ENCODE assay signal across 13 cellular contexts in the genomic region with DNA sequence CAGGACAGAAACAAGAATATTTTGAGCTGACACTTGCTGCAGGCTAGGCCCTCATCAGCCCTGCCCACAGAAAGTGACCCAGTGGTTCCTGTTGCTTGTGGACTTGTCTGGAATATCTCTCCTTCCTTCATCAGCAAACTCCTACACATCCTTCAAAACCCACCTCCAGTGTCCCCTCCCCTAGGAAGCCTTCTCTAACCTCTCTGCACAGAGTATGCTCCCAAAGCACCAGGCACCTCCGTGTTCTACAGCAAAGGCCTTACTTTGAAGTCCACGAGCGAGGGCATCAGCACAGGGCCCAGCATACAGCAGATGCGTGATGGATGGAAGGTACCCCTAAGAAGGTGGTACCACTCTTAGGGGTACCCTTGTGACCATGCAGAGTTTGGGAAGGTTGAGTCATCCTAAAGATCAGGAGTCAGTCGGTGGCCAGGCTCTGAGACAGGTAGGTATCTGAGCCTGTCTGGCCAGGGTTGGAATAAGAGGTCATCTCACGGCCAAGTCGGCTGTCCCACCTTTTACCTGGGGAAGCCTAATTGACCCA. TPM values are rescaled to one million over a fixed set of nuclear protein-coding genes. Genes with fewer than 3 reads are reported as not detected.
DNase-seq lines count a peak whose midpoint lies in the region; ATAC-seq and TF ChIP-seq lines count a peak whose summit lies in the region.
"Had no signal": no experiment of that assay in that cellular context is flagged by ENCODE, and none has a peak within 500 bp of the region (broad histone marks: within the 10 kb centered on the region; RNA-seq: fewer than 3 reads in every experiment).

No MANE protein-coding gene starts in this region.

- H3K27ac ChIP-seq in gastroesophageal sphincter = peak overlapping the region in 3 of 4 donors; percentile 59 to 95 (median 91)
- H3K27ac ChIP-seq: 22Rv1 had no signal

- no peaks in the 10 kb centered on the region for H3K9me3 ChIP-seq in gastroesophageal sphincter

- H3K27me3 ChIP-seq in gastroesophageal sphincter = no peaks in the 10 kb centered on the region

- TF ChIP-seq POLR2A in gastroesophageal sphincter (IDR thresholded peaks at IDR 0.05) = no peak

- peak overlapping the region in 1 of 2 donors; percentile 3 for H3K4me3 ChIP-seq in gastroesophageal sphincter

- no peak for DNase-seq in T-helper 1 cell
- peak; percentile 6 for DNase-seq in WTC11 (ENCODE audit: low spot score)
- DNase-seq in stimulated activated naive B cell treated with anti-CD40 and anti-IgM and Interleukin-4, amounts not matched to agents 10 μg/mL and 1 μg/mL and 100 μg/mL, for 72 hours = no peak
- DNase-seq in amygdala (lab: John Stamatoyannopoulos, UW) = no peak
- no peak for DNase-seq in SW 1271 (lab: John Stamatoyannopoulos, UW)
- no peak for DNase-seq in NCI-H82 (lab: John Stamatoyannopoulos, UW)
- DNase-seq: foreskin fibroblast, GDM1, NCI-H2081 treated with DMSO at 0.1 percent for 48 hours had no signal

- H3K36me3 Mint-ChIP-seq in T-helper 1 cell treated with Interleukin-12 subunit alpha and Interleukin-12 subunit beta and Interleukin-4 antibody, amounts not matched to agents 30 μg/mL and 1 μg/mL, for 36 hours (ENCODE audit: low read depth) = peaks cover 4% of the 10 kb centered on the region
- H3K36me3 Mint-ChIP-seq in WTC11 = no peaks in the 10 kb centered on the region
- peaks cover 0 to 10% of the 10 kb centered on the region in 2 donors for H3K36me3 Mint-ChIP-seq in stimulated activated naive B cell treated with anti-CD40 and anti-IgM and Interleukin-4, amounts not matched to agents 10 μg/mL and 1 μg/mL and 100 μg/mL, for 72 hours

- peaks cover 78% of the 10 kb centered on the region for H3K4me1 Mint-ChIP-seq in T-helper 1 cell treated with Interleukin-12 subunit alpha and Interleukin-12 subunit beta and Interleukin-4 antibody, amounts not matched to agents 30 μg/mL and 1 μg/mL, for 36 hours (ENCODE audit: low read depth)
- H3K4me1 Mint-ChIP-seq in WTC11 = peaks cover 68% of the 10 kb centered on the region
- H3K4me1 Mint-ChIP-seq in stimulated activated naive B cell treated with anti-CD40 and anti-IgM and Interleukin-4, amounts not matched to agents 10 μg/mL and 1 μg/mL and 100 μg/mL, for 72 hours = peaks cover 77 to 85% of the 10 kb centered on the region in 2 donors

- H3K9me3 Mint-ChIP-seq in T-helper 1 cell treated with Interleukin-12 subunit alpha and Interleukin-12 subunit beta and Interleukin-4 antibody, amounts not matched to agents 30 μg/mL and 1 μg/mL, for 36 hours = no peaks in the 10 kb centered on the region
- no peaks in the 10 kb centered on the region for H3K9me3 Mint-ChIP-seq in WTC11
- H3K9me3 Mint-ChIP-seq in stimulated activated naive B cell treated with anti-CD40 and anti-IgM and Interleukin-4, amounts not matched to agents 10 μg/mL and 1 μg/mL and 100 μg/mL, for 72 hours = no peaks in the 10 kb centered on the region

- H3K4me1 ChIP-seq in gastroesophageal sphincter = peaks cover 0 to 78% (median 51%) of the 10 kb centered on the region in 3 donors

- H3K27ac Mint-ChIP-seq in T-helper 1 cell treated with Interleukin-12 subunit alpha and Interleukin-12 subunit beta and Interleukin-4 antibody, amounts not matched to agents 30 μg/mL and 1 μg/mL, for 36 hours = peak overlapping the region; percentile 81
- peak overlapping the region; percentile 20; the same call in 1 of the 2 replicates for H3K27ac Mint-ChIP-seq in WTC11
- peak overlapping the region; percentile 77 for H3K27ac Mint-ChIP-seq in stimulated activated naive B cell treated with anti-CD40 and anti-IgM and Interleukin-4, amounts not matched to agents 10 μg/mL and 1 μg/mL and 100 μg/mL, for 72 hours

- H3K27me3 Mint-ChIP-seq in T-helper 1 cell treated with Interleukin-12 subunit alpha and Interleukin-12 subunit beta and Interleukin-4 antibody, amounts not matched to agents 30 μg/mL and 1 μg/mL, for 36 hours (ENCODE audit: low read depth) = no peaks in the 10 kb centered on the region
- peaks cover 33% of the 10 kb centered on the region for H3K27me3 Mint-ChIP-seq in WTC11 (ENCODE audit: low read depth)
- H3K27me3 Mint-ChIP-seq in stimulated activated naive B cell treated with anti-CD40 and anti-IgM and Interleukin-4, amounts not matched to agents 10 μg/mL and 1 μg/mL and 100 μg/mL, for 72 hours = no peaks in the 10 kb centered on the region

- peak overlapping the region; percentile 55 for H3K4me3 Mint-ChIP-seq in T-helper 1 cell treated with Interleukin-12 subunit alpha and Interleukin-12 subunit beta and Interleukin-4 antibody, amounts not matched to agents 30 μg/mL and 1 μg/mL, for 36 hours
- peak overlapping the region; percentile 70 for H3K4me3 Mint-ChIP-seq in WTC11
- H3K4me3 Mint-ChIP-seq in stimulated activated naive B cell treated with anti-CD40 and anti-IgM and Interleukin-4, amounts not matched to agents 10 μg/mL and 1 μg/mL and 100 μg/mL, for 72 hours = peak overlapping the region; percentile 40 to 42

- ATAC-seq in WTC11 (no peak), gastroesophageal sphincter (no peak)
- ATAC-seq in stimulated activated naive B cell treated with anti-CD40 and anti-IgM and Interleukin-4, amounts not matched to agents 10 μg/mL and 1 μg/mL and 100 μg/mL, for 72 hours (replicated peaks) = no peak

- no peak for TF ChIP-seq EP300 in gastroesophageal sphincter (IDR thresholded peaks at IDR 0.05)

- 88 to 96% methylated on average over 3 to 4 of the region's 7 CpGs for WGBS in gastroesophageal sphincter (ENCODE audit: low coverage in 1 of 2), 2 donors

- POLR2A ChIA-PET in WTC11 (lab: Charles Lee) = interaction anchor here (0.6 kb wide), 1 partner anchor 18 kb away, joined by 6 read pairs; no protein-coding TSS in a partner anchor

- CTCF ChIA-PET in WTC11 (lab: Charles Lee) = no interaction called here

- TF ChIP-seq CTCF in WTC11 (IDR thresholded peaks at IDR 0.05) = no peak
- no peak for TF ChIP-seq CTCF in gastroesophageal sphincter (IDR thresholded peaks at IDR 0.05)

- H3K36me3 ChIP-seq in gastroesophageal sphincter = no peaks in the 10 kb centered on the region

TF ChIP-seq in WTC11, 78 proteins besides CTCF, POLR2A, EP300 and RAD21 (continues in another document):
- TF ChIP-seq, protein P1, sequence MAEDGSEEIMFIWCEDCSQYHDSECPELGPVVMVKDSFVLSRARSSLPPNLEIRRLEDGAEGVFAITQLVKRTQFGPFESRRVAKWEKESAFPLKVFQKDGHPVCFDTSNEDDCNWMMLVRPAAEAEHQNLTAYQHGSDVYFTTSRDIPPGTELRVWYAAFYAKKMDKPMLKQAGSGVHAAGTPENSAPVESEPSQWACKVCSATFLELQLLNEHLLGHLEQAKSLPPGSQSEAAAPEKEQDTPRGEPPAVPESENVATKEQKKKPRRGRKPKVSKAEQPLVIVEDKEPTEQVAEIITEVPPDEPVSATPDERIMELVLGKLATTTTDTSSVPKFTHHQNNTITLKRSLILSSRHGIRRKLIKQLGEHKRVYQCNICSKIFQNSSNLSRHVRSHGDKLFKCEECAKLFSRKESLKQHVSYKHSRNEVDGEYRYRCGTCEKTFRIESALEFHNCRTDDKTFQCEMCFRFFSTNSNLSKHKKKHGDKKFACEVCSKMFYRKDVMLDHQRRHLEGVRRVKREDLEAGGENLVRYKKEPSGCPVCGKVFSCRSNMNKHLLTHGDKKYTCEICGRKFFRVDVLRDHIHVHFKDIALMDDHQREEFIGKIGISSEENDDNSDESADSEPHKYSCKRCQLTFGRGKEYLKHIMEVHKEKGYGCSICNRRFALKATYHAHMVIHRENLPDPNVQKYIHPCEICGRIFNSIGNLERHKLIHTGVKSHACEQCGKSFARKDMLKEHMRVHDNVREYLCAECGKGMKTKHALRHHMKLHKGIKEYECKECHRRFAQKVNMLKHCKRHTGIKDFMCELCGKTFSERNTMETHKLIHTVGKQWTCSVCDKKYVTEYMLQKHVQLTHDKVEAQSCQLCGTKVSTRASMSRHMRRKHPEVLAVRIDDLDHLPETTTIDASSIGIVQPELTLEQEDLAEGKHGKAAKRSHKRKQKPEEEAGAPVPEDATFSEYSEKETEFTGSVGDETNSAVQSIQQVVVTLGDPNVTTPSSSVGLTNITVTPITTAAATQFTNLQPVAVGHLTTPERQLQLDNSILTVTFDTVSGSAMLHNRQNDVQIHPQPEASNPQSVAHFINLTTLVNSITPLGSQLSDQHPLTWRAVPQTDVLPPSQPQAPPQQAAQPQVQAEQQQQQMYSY (CRISPR knock-in tag; IDR thresholded peaks at IDR 0.05) = no peak
- TF ChIP-seq SMAD3 (CRISPR knock-in tag; IDR thresholded peaks at IDR 0.05; ENCODE audit: borderline replicate concordance) (no peak), MYBL2 (CRISPR knock-in tag; IDR thresholded peaks at IDR 0.05) (no peak), CREB1 (CRISPR knock-in tag; IDR thresholded peaks at IDR 0.05) (no peak), FOXJ3 (CRISPR knock-in tag; IDR thresholded peaks at IDR 0.05; ENCODE audit: borderline replicate concordance) (no peak), ZNF232 (CRISPR knock-in tag; IDR thresholded peaks at IDR 0.05) (no peak), TCF7 (CRISPR knock-in tag; IDR thresholded peaks at IDR 0.05; ENCODE audit: low read depth) (no peak), NR3C1 (CRISPR knock-in tag; conservative IDR thresholded peaks at IDR 0.05; ENCODE audit: low read depth) (no peak), NR1H2 (CRISPR knock-in tag; IDR thresholded peaks at IDR 0.05) (no peak), CREM (CRISPR knock-in tag; IDR thresholded peaks at IDR 0.05) (no peak), USF2 (CRISPR knock-in tag; IDR thresholded peaks at IDR 0.05) (no peak), NFE2L1 (CRISPR knock-in tag; IDR thresholded peaks at IDR 0.05) (no peak), NFATC4 (CRISPR knock-in tag; IDR thresholded peaks at IDR 0.05) (no peak), MXD4 (CRISPR knock-in tag; IDR thresholded peaks at IDR 0.05; ENCODE audit: borderline replicate concordance) (no peak)

RNA-seq across cellular contexts. Expression of gene CCDC102A, which starts 2.0 kb away (rescaled TPM):
- total RNA-seq in WTC11 (2021) (5.2 to 7.1 TPM (median 6.8 TPM) in 3 replicates), gastroesophageal sphincter (10 to 100 TPM; 24.4 to 56.6 (median 35.7) TPM)

RNA-seq across cellular contexts. Expression of gene ADGRG5, which starts 8.0 kb away (rescaled TPM):
- total RNA-seq in WTC11 (2021) = 9.1 to 9.9 TPM (median 9.5 TPM) in 3 replicates
- under 1 TPM in 1 of 4 donors, not detected in 3; 0.40 TPM for total RNA-seq in gastroesophageal sphincter
- total RNA-seq: skeletal muscle tissue had no signal

RNA-seq across cellular contexts. Expression of gene DOK4, which starts 48.1 kb away (rescaled TPM):
- total RNA-seq in WTC11 (2021) (21.8 to 25.0 TPM (median 21.9 TPM) in 3 replicates), gastroesophageal sphincter (10 to 100 TPM; 16.6 to 36.6 (median 26.6) TPM)

Comparison
In these comparisons a context has a peak if more than half of its experiments do, and no peak if none do; other contexts are left out.
1. H3K27ac Mint-ChIP-seq: peak in every context shown above with its lines; median percentile 81 in T-helper 1 cell treated with Interleukin-12 subunit alpha and Interleukin-12 subunit beta and Interleukin-4 antibody, amounts not matched to agents 30 μg/mL and 1 μg/mL, for 36 hours; 77 in stimulated activated naive B cell treated with anti-CD40 and anti-IgM and Interleukin-4, amounts not matched to agents 10 μg/mL and 1 μg/mL and 100 μg/mL, for 72 hours; 20 in WTC11.